Comparison of ENCODE assay signal across 8 cellular contexts in genomic region chr12:65824314-65824563, GRCh38. TPM values are rescaled to one million over a fixed set of nuclear protein-coding genes. Genes with fewer than 3 reads are reported as not detected.
DNase-seq lines count a peak whose midpoint lies in the region; TF ChIP-seq lines count a peak whose summit lies in the region.

TSS of gene HMGA2 (plus strand) at chr12:65824483. CDS start at chr12:65825271, 788 bp downstream.

- peaks cover 0 to 10% (median 2%) of the 10 kb centered on the region in 3 donors for H3K4me1 Mint-ChIP-seq in IgD-negative memory B cell

- H3K4me3 Mint-ChIP-seq in IgD-negative memory B cell: peak within 1 kb of the TSS in 3 of 4 donors; percentile 52 to 88 (median 77)

- TF ChIP-seq POLR2A in vagina (IDR thresholded peaks at IDR 0.05): no peak

- peak within 1 kb of the TSS; percentile 99 for H3K18ac ChIP-seq in mesendoderm (ENCODE audit: low read length)

- TF ChIP-seq CTCF in AG09309 (IDR thresholded peaks at IDR 0.05; ENCODE audit: control insufficient read depth, insufficient read depth, low read depth, low read length, missing control alignments): no peak
- TF ChIP-seq CTCF in coronary artery (IDR thresholded peaks at IDR 0.05): no peak
- no peak for TF ChIP-seq CTCF in vagina (IDR thresholded peaks at IDR 0.05)

- H3K36me3 Mint-ChIP-seq in IgD-negative memory B cell: no peaks in the 10 kb centered on the region

- no peaks in the 10 kb centered on the region for H3K4me1 ChIP-seq in mesendoderm (ENCODE audit: control insufficient read depth, low read depth, low read length)
- H3K4me1 ChIP-seq in vagina: peaks cover 36% of the 10 kb centered on the region

- H3K4me2 ChIP-seq in mesendoderm (ENCODE audit: low read length): peak within 1 kb of the TSS; percentile 90

- DNase-seq in AG09309 (ENCODE audit: low read depth) (peak; percentile 50), coronary artery (ENCODE audit: low spot score) (no peak), mesendoderm (no peak), vagina (ENCODE audit: extremely low spot score in 2 of 2) (no peak), NCI-H510A treated with DMSO at 0.1 percent for 48 hours (lab: John Stamatoyannopoulos, UW) (no peak), NCI-H2171 treated with DMSO at 0.1 percent for 48 hours (lab: John Stamatoyannopoulos, UW) (no peak), pons (ENCODE audit: low spot score) (no peak)

- peak within 1 kb of the TSS; percentile 22 for H2BK15ac ChIP-seq in mesendoderm (replicated peaks; ENCODE audit: low read depth)

- H3K79me2 ChIP-seq in mesendoderm (ENCODE audit: control insufficient read depth, insufficient read depth, low read length): peaks cover 19% of the 10 kb centered on the region

- peak within 1 kb of the TSS; percentile 81 for H3K9ac ChIP-seq in mesendoderm (ENCODE audit: low read length)

- peak within 1 kb of the TSS; percentile 55 for H2BK120ac ChIP-seq in mesendoderm (ENCODE audit: low read depth, low read length)

- no CpG with 5 or more reads among the region's 14 CpGs for WGBS in mesendoderm (ENCODE audit: extremely low coverage, insufficient coverage, low lambda C conversion rate)

- H4K5ac ChIP-seq in mesendoderm (ENCODE audit: low read length): no peak within 1 kb of the TSS

- H2BK5ac ChIP-seq in mesendoderm (ENCODE audit: low read length): peak within 1 kb of the TSS; percentile 30

- H3K23ac ChIP-seq in mesendoderm (ENCODE audit: low read length): peak within 1 kb of the TSS; percentile 97

- H3K56ac ChIP-seq in mesendoderm (ENCODE audit: low read length): peak within 1 kb of the TSS; percentile 90

- peaks cover 0 to 11% (median 4%) of the 10 kb centered on the region in 3 donors for H3K9me3 Mint-ChIP-seq in IgD-negative memory B cell

- no peak within 1 kb of the TSS for H3K27ac Mint-ChIP-seq in IgD-negative memory B cell

- no peaks in the 10 kb centered on the region for H3K79me1 ChIP-seq in mesendoderm (ENCODE audit: low read length)

- H3K9me3 ChIP-seq in vagina: no peaks in the 10 kb centered on the region

- no peak within 1 kb of the TSS for H4K8ac ChIP-seq in mesendoderm (ENCODE audit: low read depth, low read length)

- no peaks in the 10 kb centered on the region for H3K36me3 ChIP-seq in mesendoderm (ENCODE audit: control insufficient read depth, insufficient read depth, low read length)
- no peaks in the 10 kb centered on the region for H3K36me3 ChIP-seq in vagina

- peak within 1 kb of the TSS; percentile 86 for H3K4ac ChIP-seq in mesendoderm (ENCODE audit: low read depth, low read length)

- no peaks in the 10 kb centered on the region for H3K27me3 ChIP-seq in mesendoderm (ENCODE audit: insufficient read depth, low read length, poor library complexity)
- H3K27me3 ChIP-seq in vagina: peaks cover 11% of the 10 kb centered on the region

- H3K27me3 Mint-ChIP-seq in IgD-negative memory B cell: peaks cover 47% of the 10 kb centered on the region

- intact Hi-C loops in vagina (cut with DNase I): no loop called here

- H2AK5ac ChIP-seq in mesendoderm (ENCODE audit: low read length): no peak within 1 kb of the TSS

- H3K4me3 ChIP-seq in AG09309 (ENCODE audit: control insufficient read depth, low read depth, low read length): peak within 1 kb of the TSS; percentile 66
- H3K4me3 ChIP-seq in coronary artery: peak within 1 kb of the TSS; percentile 85
- peak within 1 kb of the TSS; percentile 78 for H3K4me3 ChIP-seq in mesendoderm (ENCODE audit: low read length)
- H3K4me3 ChIP-seq in vagina: peak within 1 kb of the TSS; percentile 53 to 62

- H3K27ac ChIP-seq in coronary artery: no peak within 1 kb of the TSS
- peak within 1 kb of the TSS; percentile 83 for H3K27ac ChIP-seq in mesendoderm (ENCODE audit: low read depth, low read length)
- H3K27ac ChIP-seq in vagina: no peak within 1 kb of the TSS

RNA-seq across cellular contexts. Expression of gene HMGA2, which starts in this region (rescaled TPM):
- not detected for polyA plus RNA-seq in IgD-negative memory B cell
- polyA plus RNA-seq in mesendoderm (2013, experiment 1 of 2): 80.1 TPM
- polyA plus RNA-seq in mesendoderm (2013, experiment 2 of 2): 82.1 TPM
- total RNA-seq in vagina: 0.25 TPM
